ENCODE assay signal across 1 cellular context in the genomic region with DNA sequence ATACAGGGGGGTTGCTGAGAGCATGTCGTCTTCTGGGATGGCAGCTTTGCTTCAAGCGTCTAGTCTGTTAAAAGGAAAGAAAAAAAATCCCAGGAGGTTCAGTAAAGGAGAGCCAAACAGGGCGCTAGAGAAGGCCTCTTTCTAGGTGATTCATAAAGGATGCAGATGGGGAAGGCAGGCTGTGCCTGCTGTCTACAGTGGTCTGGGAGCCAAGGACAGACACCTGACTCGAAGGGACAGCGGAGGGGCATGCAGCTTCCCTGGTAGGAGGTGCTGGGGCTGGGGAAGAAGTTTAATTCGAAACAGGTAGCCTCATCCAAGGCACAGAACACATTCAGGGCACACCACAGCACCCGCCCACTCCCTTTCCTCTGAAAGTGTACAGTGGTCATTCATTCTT.
TF ChIP-seq lines count a peak whose summit lies in the region.

No MANE protein-coding gene starts in this region.

TF ChIP-seq in neural cell, 6 proteins besides CTCF, POLR2A, EP300 and RAD21 (continued from another document):
- no peak for TF ChIP-seq EZH2 (IDR thresholded peaks at IDR 0.05; ENCODE audit: borderline replicate concordance, insufficient read depth, low read length, poor library complexity, severe bottlenecking)
